ENCODE assay signal across 26 cellular contexts in the genomic region with DNA sequence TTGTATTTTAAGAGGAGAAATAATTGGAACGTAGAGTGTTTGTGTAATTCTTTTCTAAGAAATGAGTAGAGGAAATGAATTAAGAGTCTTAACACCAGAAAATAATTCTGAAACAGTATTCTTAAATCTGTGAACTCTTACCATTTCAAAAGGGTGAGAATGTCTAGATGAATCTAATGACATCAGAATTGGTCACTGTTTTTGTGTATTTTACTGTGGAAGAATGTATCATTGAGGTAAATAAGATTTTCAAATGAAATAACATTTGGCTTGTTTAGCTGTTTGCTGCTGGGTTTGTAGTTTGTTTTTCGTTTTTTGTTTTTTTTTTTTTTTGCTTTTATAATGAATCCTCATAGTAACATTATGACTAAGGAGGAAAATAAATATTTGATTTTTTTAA.
"Had no signal": no experiment of that assay in that cellular context is flagged by ENCODE, and none has a peak within 500 bp of the region (broad histone marks: within the 10 kb centered on the region; RNA-seq: fewer than 3 reads in every experiment).

No MANE protein-coding gene starts in this region.

- H3K27me3 Mint-ChIP-seq: activated CD4-positive, alpha-beta T cell treated with anti-CD3 and anti-CD28 coated beads, Interleukin-2, amount 10 ng/mL, durations not matched to agents 7 days and 5 days; activated naive CD4-positive, alpha-beta T cell treated with anti-CD3 and anti-CD28 coated beads, Interleukin-2, amount 10 ng/mL, durations not matched to agents 7 days and 5 days; activated naive CD8-positive, alpha-beta T cell treated with anti-CD3 and anti-CD28 coated beads, Interleukin-2, amount 10 ng/mL, durations not matched to agents 7 days and 5 days; effector memory CD8-positive, alpha-beta T cell; progenitor cell of endocrine pancreas; stimulated activated naive CD8-positive, alpha-beta T cell treated with anti-CD3 and anti-CD28 coated beads, Interleukin-15, Interleukin-2, amounts not matched to agents 100 ng/mL and 50 ng/mL, for 24 hours; type B pancreatic cell had no signal

- H3K4me3 ChIP-seq: ascending aorta, right lobe of liver, skin epidermis, thoracic aorta, uterus had no signal

- H3K4me1 ChIP-seq: ascending aorta, foreskin keratinocyte, right lobe of liver, uterus had no signal

- H3K27ac Mint-ChIP-seq: activated CD4-positive, alpha-beta T cell treated with anti-CD3 and anti-CD28 coated beads, Interleukin-2, amount 10 ng/mL, durations not matched to agents 7 days and 5 days; activated naive CD4-positive, alpha-beta T cell treated with anti-CD3 and anti-CD28 coated beads, Interleukin-2, amount 10 ng/mL, durations not matched to agents 7 days and 5 days; activated naive CD8-positive, alpha-beta T cell treated with anti-CD3 and anti-CD28 coated beads, Interleukin-2, amount 10 ng/mL, durations not matched to agents 7 days and 5 days; nephron; progenitor cell of endocrine pancreas; stimulated activated naive CD8-positive, alpha-beta T cell treated with anti-CD3 and anti-CD28 coated beads, Interleukin-15, Interleukin-2, amounts not matched to agents 100 ng/mL and 50 ng/mL, for 24 hours; type B pancreatic cell; WTC11 had no signal

- H3K4me1 Mint-ChIP-seq: nephron, WTC11 had no signal

- H3K4me3 Mint-ChIP-seq: activated CD4-positive, alpha-beta T cell treated with anti-CD3 and anti-CD28 coated beads, Interleukin-2, amount 10 ng/mL, durations not matched to agents 7 days and 5 days; activated naive CD4-positive, alpha-beta T cell treated with anti-CD3 and anti-CD28 coated beads, Interleukin-2, amount 10 ng/mL, durations not matched to agents 7 days and 5 days; activated naive CD8-positive, alpha-beta T cell treated with anti-CD3 and anti-CD28 coated beads, Interleukin-2, amount 10 ng/mL, durations not matched to agents 7 days and 5 days; effector memory CD8-positive, alpha-beta T cell; nephron; stimulated activated naive CD8-positive, alpha-beta T cell treated with anti-CD3 and anti-CD28 coated beads, Interleukin-15, Interleukin-2, amounts not matched to agents 100 ng/mL and 50 ng/mL, for 24 hours; type B pancreatic cell; WTC11 had no signal

- H3K27ac ChIP-seq: ascending aorta, brain microvascular endothelial cell, foreskin keratinocyte, right lobe of liver, skin epidermis, thoracic aorta, uterus had no signal

- DNase-seq: activated CD4-positive, alpha-beta T cell treated with anti-CD3 and anti-CD28 coated beads for 1 hour; activated CD4-positive, alpha-beta T cell treated with anti-CD3 and anti-CD28 coated beads, Interleukin-2, amount 10 ng/mL, durations not matched to agents 7 days and 5 days; activated gamma-delta T cell; activated naive CD4-positive, alpha-beta T cell treated with anti-CD3 and anti-CD28 coated beads, Interleukin-2, amount 10 ng/mL, durations not matched to agents 7 days and 5 days; activated naive CD8-positive, alpha-beta T cell treated with anti-CD3 and anti-CD28 coated beads, Interleukin-2, amount 10 ng/mL, durations not matched to agents 7 days and 5 days; brain microvascular endothelial cell; cortex of kidney; effector memory CD8-positive, alpha-beta T cell; left ventricle myocardium superior; right lobe of liver; stimulated activated CD4-positive, alpha-beta T cell treated with anti-CD3 and anti-CD28 coated beads, Interleukin-12 subunit alpha, Interleukin-12 subunit beta, amount 100 ng/mL, for 4 hours; stimulated activated CD4-positive, alpha-beta T cell treated with anti-CD3 and anti-CD28 coated beads, Interleukin-4, amount 100 ng/mL, for 1 hour; T1000; uterus had no signal

- H3K36me3 ChIP-seq: uterus had no signal

- FAIRE-seq: endothelial cell of umbilical vein, islet of Langerhans had no signal

- H3K27me3 ChIP-seq: ascending aorta, brain microvascular endothelial cell, foreskin keratinocyte, right lobe of liver, uterus had no signal

- ATAC-seq: effector memory CD8-positive, alpha-beta T cell; esophagus mucosa; right lobe of liver; WTC11 had no signal

- H3K9me3 ChIP-seq: ascending aorta, right lobe of liver, thoracic aorta, uterus had no signal
